ENCODE assay signal across 3 cellular contexts in genomic region chr2:45127321-45127720, GRCh38.
"Had no signal": no experiment of that assay in that cellular context is flagged by ENCODE, and none has a peak within 500 bp of the region (broad histone marks: within the 10 kb centered on the region; RNA-seq: fewer than 3 reads in every experiment).

No MANE protein-coding gene starts in this region.

- DNase-seq: H9, HCEC 1CT had no signal

- H3K4me3 ChIP-seq: GM23338 had no signal

- ATAC-seq: GM23338 had no signal

- H2AFZ ChIP-seq: GM23338 had no signal

- H3K4me2 ChIP-seq: GM23338 had no signal
